In the genomic region with DNA sequence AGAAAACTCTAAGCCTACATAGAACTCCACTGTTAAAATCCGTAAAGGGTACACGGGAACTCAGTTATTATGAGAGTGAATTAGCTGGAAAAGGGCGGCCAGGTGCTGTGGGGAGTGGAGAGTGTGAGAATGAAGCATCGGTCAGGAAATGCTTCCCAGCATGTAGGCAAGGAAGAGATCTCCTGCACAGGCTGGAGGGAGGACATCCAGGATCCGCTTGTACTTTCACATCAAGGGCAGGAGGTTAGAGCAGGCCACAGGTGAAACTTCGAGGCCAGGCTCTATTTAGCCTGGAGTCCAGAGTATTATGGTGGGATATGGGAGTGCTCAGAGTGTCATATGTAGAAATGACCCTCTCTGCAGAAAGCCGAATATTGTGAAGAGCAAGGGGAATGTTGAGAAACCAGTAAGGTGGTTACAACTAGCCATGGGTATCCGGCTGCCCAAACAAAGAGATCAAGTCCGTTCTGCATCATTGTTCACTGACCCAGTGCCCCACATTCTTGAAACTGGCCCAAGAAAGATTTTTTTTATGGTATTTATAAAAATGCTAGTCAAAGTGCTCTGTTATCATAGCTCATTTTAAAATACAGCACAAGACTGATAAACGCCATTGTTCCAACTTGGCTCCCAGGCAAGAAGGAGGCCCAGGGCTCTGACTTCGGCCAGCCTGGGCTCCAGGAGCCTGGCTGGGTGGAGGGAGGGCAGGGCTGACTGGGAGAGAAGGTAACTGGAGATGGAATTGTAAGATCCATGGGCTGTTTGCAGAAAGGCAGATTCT, we compare ENCODE assay signal across 1 cellular context.
TF ChIP-seq lines count a peak whose summit lies in the region.

No MANE protein-coding gene starts in this region.

TF ChIP-seq in HepG2, 621 proteins besides CTCF, POLR2A, EP300 and RAD21 (continued from another document):
- TF ChIP-seq ZNF770 (CRISPR knock-in tag; IDR thresholded peaks at IDR 0.05) (no peak), ZNF263 (CRISPR knock-in tag; IDR thresholded peaks at IDR 0.05) (0 out of 2 replicates have a peak, but pooled peaks have one; percentile 32)
- TF ChIP-seq, protein P1, sequence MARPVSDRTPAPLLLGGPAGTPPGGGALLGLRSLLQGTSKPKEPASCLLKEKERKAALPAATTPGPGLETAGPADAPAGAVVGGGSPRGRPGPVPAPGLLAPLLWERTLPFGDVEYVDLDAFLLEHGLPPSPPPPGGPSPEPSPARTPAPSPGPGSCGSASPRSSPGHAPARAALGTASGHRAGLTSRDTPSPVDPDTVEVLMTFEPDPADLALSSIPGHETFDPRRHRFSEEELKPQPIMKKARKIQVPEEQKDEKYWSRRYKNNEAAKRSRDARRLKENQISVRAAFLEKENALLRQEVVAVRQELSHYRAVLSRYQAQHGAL (CRISPR knock-in tag; IDR thresholded peaks at IDR 0.05; ENCODE audit: not compliant biosample characterization), result no peak
